In genomic region chr1:95116666-95117206, GRCh38 we compare ENCODE assay signal across 8 cellular contexts. TPM values are rescaled to one million over a fixed set of nuclear protein-coding genes. Genes with fewer than 3 reads are reported as not detected.
DNase-seq lines count a peak whose midpoint lies in the region; ATAC-seq, FAIRE-seq and TF ChIP-seq lines count a peak whose summit lies in the region.

No MANE protein-coding gene starts in this region.

- no peak for FAIRE-seq in pancreas (lab: Jason Lieb, UNC)

- intact Hi-C loops in cardiac septum (cut with DNase I), result loop anchor here (1.0 to 5.0 kb wide), 3 partner anchors 32 to 117 kb away; partner anchors contain the start of gene ALG14
- intact Hi-C loops in pancreas (cut with DNase I), result loop anchor here in 2 of 3 donors (5.0 to 10.0 kb wide), 2 partner anchors 116 to 118 kb away; partner anchors contain the start of gene RWDD3 (in 2 of the 2)

- H3K36me3 ChIP-seq in HAP-1 (replicated peaks) (no peaks in the 10 kb centered on the region), MG63 (no peaks in the 10 kb centered on the region), SJCRH30 (peaks cover 9% of the 10 kb centered on the region), pancreas (no peaks in the 10 kb centered on the region)

- H3K27ac ChIP-seq in SJCRH30 (peak overlapping the region; percentile 65), pancreas (peak overlapping the region; percentile 84 to 92 (median 86))

- peak; percentile 73 to 75 for ATAC-seq in activated naive CD4-positive, alpha-beta T cell treated with anti-CD3 and anti-CD28 coated beads, Interleukin-2, amount 50 U/mL, for 72 hours
- peak; percentile 82 to 92 (median 86) for ATAC-seq in pancreas

- in situ Hi-C loops in HAP-1 (cut with MboI; ENCODE audit: low sequenced_read_pairs), result no loop called here

- DNase-seq in EL, result peak; percentile 62
- DNase-seq in HAP-1 (ENCODE audit: low spot score in 2 of 2), result peak; percentile 80 to 89
- peak; percentile 51 for DNase-seq in MG63
- DNase-seq in SJCRH30, result peak; percentile 82 to 87
- DNase-seq in activated naive CD4-positive, alpha-beta T cell treated with anti-CD3 and anti-CD28 coated beads, Interleukin-2, amount 50 U/mL, for 72 hours (ENCODE audit: low spot score in 2 of 2), result peak in 1 of 2 donors; percentile 54
- DNase-seq in cardiac septum (ENCODE audit: low spot score), result peak; percentile 81
- DNase-seq in pancreas, result peak; percentile 72 to 82 (median 78)
- no peak for DNase-seq in AML-193 (lab: John Stamatoyannopoulos, UW)

- H3K4me3 ChIP-seq in HAP-1 (peak overlapping the region; percentile 62), MG63 (peak overlapping the region; percentile 63), SJCRH30 (peak overlapping the region; percentile 94), pancreas (peak overlapping the region; percentile 70 to 90 (median 83))

- no peaks in the 10 kb centered on the region for H3K27me3 ChIP-seq in HAP-1 (ENCODE audit: low read depth)
- peaks cover 3% of the 10 kb centered on the region; the same call in 1 of the 2 replicates for H3K27me3 ChIP-seq in MG63
- H3K27me3 ChIP-seq in SJCRH30, result no peaks in the 10 kb centered on the region
- H3K27me3 ChIP-seq in pancreas, result no peaks in the 10 kb centered on the region

- WGBS in pancreas, 2 donors, result 1 to 2% methylated on average over 17 of the region's 17 CpGs

- peaks cover 0 to 4% of the 10 kb centered on the region in 2 donors for H3K36me3 Mint-ChIP-seq in activated naive CD4-positive, alpha-beta T cell treated with anti-CD3 and anti-CD28 coated beads, Interleukin-2, amount 50 U/mL, for 72 hours

- peak; percentile 38 to 60 (median 52) for TF ChIP-seq CTCF in pancreas (IDR thresholded peaks at IDR 0.05)

- no peak overlapping the region for H3K27ac Mint-ChIP-seq in activated naive CD4-positive, alpha-beta T cell treated with anti-CD3 and anti-CD28 coated beads, Interleukin-2, amount 50 U/mL, for 72 hours

- H3K9me3 ChIP-seq in HAP-1 (no peaks in the 10 kb centered on the region), MG63 (no peaks in the 10 kb centered on the region), SJCRH30 (replicated peaks) (no peaks in the 10 kb centered on the region), pancreas (no peaks in the 10 kb centered on the region)

- H3K4me1 ChIP-seq in HAP-1 (peaks cover 11% of the 10 kb centered on the region), SJCRH30 (peaks cover 10% of the 10 kb centered on the region), pancreas (peaks cover 0 to 8% (median 8%) of the 10 kb centered on the region in 3 donors)

- H3K9me3 Mint-ChIP-seq in activated naive CD4-positive, alpha-beta T cell treated with anti-CD3 and anti-CD28 coated beads, Interleukin-2, amount 50 U/mL, for 72 hours, result no peaks in the 10 kb centered on the region

RNA-seq across cellular contexts. Expression of gene TLCD4, which starts 0.4 kb away (rescaled TPM):
- 1.1 and 2.9 TPM in 2 replicates for total RNA-seq in MG63 (2014; rRNA removed; shearing (Covaris generic); ENCODE audit: low replicate concordance)
- 45.9 and 46.5 TPM in 2 replicates for total RNA-seq in SJCRH30 (2014; rRNA removed; shearing (Covaris generic))
- total RNA-seq in activated naive CD4-positive, alpha-beta T cell treated with anti-CD3 and anti-CD28 coated beads, Interleukin-2, amount 50 U/mL, for 72 hours, result under 1 TPM; 0.34 to 0.49 TPM
- total RNA-seq in cardiac septum (91.6 TPM), pancreas (10 to 100 TPM; 12.3 to 19.5 (median 14.2) TPM)
- polyA plus RNA-seq in pancreas, result 1 to 10 TPM; 2.1 to 4.5 TPM

RNA-seq across cellular contexts. Expression of gene ALG14, which starts 44.0 kb away (rescaled TPM):
- total RNA-seq in MG63 (2014; rRNA removed; shearing (Covaris generic); ENCODE audit: low replicate concordance), result 3.2 and 4.4 TPM in 2 replicates
- 4.6 and 5.5 TPM in 2 replicates for total RNA-seq in SJCRH30 (2014; rRNA removed; shearing (Covaris generic))
- 1 to 10 TPM; 3.7 to 9.1 TPM for total RNA-seq in activated naive CD4-positive, alpha-beta T cell treated with anti-CD3 and anti-CD28 coated beads, Interleukin-2, amount 50 U/mL, for 72 hours
- total RNA-seq in cardiac septum (4.7 TPM), pancreas (1 to 10 TPM; 4.3 to 6.2 (median 5.7) TPM)
- 1 to 10 TPM; 1.1 to 1.3 TPM for polyA plus RNA-seq in pancreas

Comparison
In these comparisons a context has a peak if more than half of its experiments do, and no peak if none do; other contexts are left out.
1. DNase-seq: peak in EL (single experiment), HAP-1 (2 of 2), MG63 (single experiment), SJCRH30 (2 of 2), cardiac septum (single experiment) and pancreas (6 of 6); none in AML-193 (0 of 2).
2. Peak in every context shown above with its lines, with median percentiles within 50 percentile points of each other: H3K4me3 ChIP-seq.